In the genomic region with DNA sequence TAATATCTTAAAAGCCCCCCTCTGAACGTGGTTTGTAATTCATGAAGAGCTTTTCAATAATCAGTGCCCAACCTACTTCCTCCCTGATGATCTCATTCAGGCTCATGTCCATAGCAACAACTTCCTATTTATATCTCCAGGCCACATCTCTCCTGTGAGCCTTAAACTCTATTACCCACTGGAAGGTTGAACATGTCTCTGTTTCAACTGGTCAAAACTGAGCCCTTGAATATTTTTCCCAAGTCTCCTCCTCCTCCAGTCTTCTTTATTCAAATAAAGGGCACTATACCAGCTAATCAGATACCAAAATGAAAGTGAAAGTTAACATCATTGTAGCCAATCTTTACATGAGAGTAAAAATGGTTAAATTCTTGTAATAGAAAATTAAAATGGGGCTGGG, we compare ENCODE assay signal across 1 cellular context.
TF ChIP-seq lines count a peak whose summit lies in the region.

No MANE protein-coding gene starts in this region.

TF ChIP-seq in HEK293, 187 proteins besides CTCF, POLR2A, EP300 and RAD21 (continued from another document):
- TF ChIP-seq, protein P1, sequence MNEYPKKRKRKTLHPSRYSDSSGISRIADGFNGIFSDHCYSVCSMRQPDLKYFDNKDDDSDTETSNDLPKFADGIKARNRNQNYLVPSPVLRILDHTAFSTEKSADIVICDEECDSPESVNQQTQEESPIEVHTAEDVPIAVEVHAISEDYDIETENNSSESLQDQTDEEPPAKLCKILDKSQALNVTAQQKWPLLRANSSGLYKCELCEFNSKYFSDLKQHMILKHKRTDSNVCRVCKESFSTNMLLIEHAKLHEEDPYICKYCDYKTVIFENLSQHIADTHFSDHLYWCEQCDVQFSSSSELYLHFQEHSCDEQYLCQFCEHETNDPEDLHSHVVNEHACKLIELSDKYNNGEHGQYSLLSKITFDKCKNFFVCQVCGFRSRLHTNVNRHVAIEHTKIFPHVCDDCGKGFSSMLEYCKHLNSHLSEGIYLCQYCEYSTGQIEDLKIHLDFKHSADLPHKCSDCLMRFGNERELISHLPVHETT (tag by site-specific recombination; IDR thresholded peaks at IDR 0.05) = no peak
- TF ChIP-seq ZNF571 (tag by site-specific recombination; IDR thresholded peaks at IDR 0.05) = no peak
TF ChIP-seq in HEK293: peak in this region for 1.
